In the genomic region with DNA sequence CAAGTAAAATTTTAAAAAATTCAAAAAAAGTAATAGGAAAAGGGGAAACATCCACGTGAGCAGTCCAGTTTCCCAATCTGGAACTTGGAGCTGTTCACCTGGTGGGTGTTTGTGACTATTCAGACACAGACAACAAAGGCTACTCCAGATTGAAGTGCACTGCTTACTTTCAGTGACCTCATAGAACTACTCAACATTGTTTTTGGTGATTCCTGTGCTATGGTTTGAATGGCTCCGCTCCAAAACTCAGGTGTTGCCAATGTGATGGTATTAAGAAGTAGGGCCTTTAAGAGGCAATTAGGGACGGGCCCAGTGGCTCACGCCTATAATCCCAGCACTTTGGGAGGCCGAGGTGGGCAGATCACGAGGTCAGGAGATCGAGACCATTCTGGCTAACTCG, we compare ENCODE assay signal across 27 cellular contexts.
"Had no signal": no experiment of that assay in that cellular context is flagged by ENCODE, and none has a peak within 500 bp of the region (broad histone marks: within the 10 kb centered on the region; RNA-seq: fewer than 3 reads in every experiment).

No MANE protein-coding gene starts in this region.

- H3K4me3 Mint-ChIP-seq: activated naive CD8-positive, alpha-beta T cell treated with anti-CD3 and anti-CD28 coated beads for 36 hours; activated T-cell treated with anti-CD3 and anti-CD28 coated beads, Interleukin-2, amount 50 U/mL, for 4 hours; central memory CD8-positive, alpha-beta T cell; endodermal cell; mesothelial cell of epicardium; natural killer cell had no signal

- H3K36me3 ChIP-seq: breast epithelium, gastroesophageal sphincter, prostate gland, right atrium auricular region, spleen, tibial artery, uterus had no signal

- H3K4me1 Mint-ChIP-seq: activated naive CD8-positive, alpha-beta T cell treated with anti-CD3 and anti-CD28 coated beads for 36 hours; central memory CD8-positive, alpha-beta T cell; natural killer cell; T-helper 17 cell had no signal

- H3K27ac ChIP-seq: gastroesophageal sphincter, prostate gland, right atrium auricular region, spleen, tibial artery, uterus had no signal

- H3K9me3 Mint-ChIP-seq: activated naive CD8-positive, alpha-beta T cell treated with anti-CD3 and anti-CD28 coated beads for 36 hours; activated T-cell treated with anti-CD3 and anti-CD28 coated beads, Interleukin-2, amount 50 U/mL, for 4 hours; activated T-helper 2 cell treated with anti-CD3 and anti-CD28 coated beads, Interferon-gamma antibody, Interleukin-2, Interleukin-4, amounts not matched to agents 10 μg/mL and 5 μg/mL and 100 μg/mL, durations not matched to agents 14 hours and 24 hours and 36 hours; central memory CD8-positive, alpha-beta T cell; natural killer cell had no signal

- H3K36me3 Mint-ChIP-seq: activated naive CD8-positive, alpha-beta T cell treated with anti-CD3 and anti-CD28 coated beads for 36 hours; natural killer cell had no signal

- H3K9me3 ChIP-seq: breast epithelium, gastroesophageal sphincter, prostate gland, right atrium auricular region, spleen, tibial artery, uterus had no signal

- H3K4me3 ChIP-seq: breast epithelium, gastroesophageal sphincter, prostate gland, right atrium auricular region, spleen, tibial artery, uterus had no signal

- ATAC-seq: activated T-cell treated with anti-CD3 and anti-CD28 coated beads, Interleukin-2, amount 50 U/mL, for 4 hours; gastroesophageal sphincter; left cardiac atrium; natural killer cell; stimulated activated naive CD8-positive, alpha-beta T cell treated with anti-CD3 and anti-CD28 coated beads, Interleukin-15, Interleukin-2, amounts not matched to agents 100 U/mL and 50 U/mL, for 24 hours; T-helper 17 cell had no signal

- DNase-seq: activated CD4-positive, alpha-beta T cell treated with anti-CD3 and anti-CD28 coated beads for 4 hours; activated CD4-positive, alpha-beta T cell treated with anti-CD3 and anti-CD28 coated beads, Interleukin-2, amount 50 U/mL, for 48 hours; activated CD4-positive, CD25-positive, alpha-beta regulatory T cell; activated CD8-positive, alpha-beta memory T cell treated with anti-CD3 and anti-CD28 coated beads, Interleukin-2, amount 50 U/mL, for 48 hours; activated naive CD4-positive, alpha-beta T cell treated with Interleukin-2 at 50 U/mL for 16 hours; activated naive CD8-positive, alpha-beta T cell treated with anti-CD3 and anti-CD28 coated beads for 36 hours; activated T-cell treated with anti-CD3 and anti-CD28 coated beads, Interleukin-2, amount 50 U/mL, for 4 hours; cortex of kidney; endodermal cell; head of caudate nucleus; islet precursor cell; left cardiac atrium; natural killer cell; spleen; stimulated activated CD4-positive, alpha-beta T cell treated with anti-CD3 and anti-CD28 coated beads, Interleukin-4, amount 100 ng/mL, for 1 hour; stimulated activated naive CD8-positive, alpha-beta T cell treated with anti-CD3 and anti-CD28 coated beads, Interleukin-15, Interleukin-2, amounts not matched to agents 100 U/mL and 50 U/mL, for 24 hours; substantia nigra; T-helper 17 cell; tibial artery; uterus had no signal

- H3K27me3 ChIP-seq: breast epithelium, gastroesophageal sphincter, right atrium auricular region, spleen, tibial artery, uterus had no signal

- H3K4me1 ChIP-seq: uterus had no signal

- H3K27ac Mint-ChIP-seq: activated naive CD8-positive, alpha-beta T cell treated with anti-CD3 and anti-CD28 coated beads for 36 hours; activated T-helper 2 cell treated with anti-CD3 and anti-CD28 coated beads, Interferon-gamma antibody, Interleukin-2, Interleukin-4, amounts not matched to agents 10 μg/mL and 5 μg/mL and 100 μg/mL, durations not matched to agents 14 hours and 24 hours and 36 hours; endodermal cell; natural killer cell; T-helper 17 cell had no signal
